9 cellular contexts compared by ENCODE assay signal in genomic region chr14:60332046-60332399, GRCh38.
DNase-seq lines count a peak whose midpoint lies in the region; ATAC-seq, FAIRE-seq and TF ChIP-seq lines count a peak whose summit lies in the region.
"Had no signal": no experiment of that assay in that cellular context is flagged by ENCODE, and none has a peak within 500 bp of the region (broad histone marks: within the 10 kb centered on the region; RNA-seq: fewer than 3 reads in every experiment).

No MANE protein-coding gene starts in this region.

- no peaks in the 10 kb centered on the region for H4K20me1 ChIP-seq in BLaER1

- intact Hi-C loops in body of pancreas (cut with DNase I): no loop called here

- H3K4me1 ChIP-seq in BLaER1 (peaks cover 37% of the 10 kb centered on the region), body of pancreas (peaks cover 9% of the 10 kb centered on the region)

- ATAC-seq in body of pancreas: no peak
- ATAC-seq in natural killer cell treated with Interleukin-12 subunit alpha and Interleukin-12 subunit beta and Interleukin-15 and Interleukin-18, amount 100 ng/mL, for 72 hours: no peak

- no peak for FAIRE-seq in HTR-8/SVneo (lab: Jason Lieb, UNC)
- FAIRE-seq: RCC 7860 had no signal

- no peaks in the 10 kb centered on the region for H3K9me3 Mint-ChIP-seq in natural killer cell treated with Interleukin-12 subunit alpha and Interleukin-12 subunit beta and Interleukin-15 and Interleukin-18, amount 100 ng/mL, for 72 hours

- H3K27ac Mint-ChIP-seq in natural killer cell treated with Interleukin-12 subunit alpha and Interleukin-12 subunit beta and Interleukin-15 and Interleukin-18, amount 100 ng/mL, for 72 hours: peak overlapping the region; percentile 77 to 88

- H3K9ac ChIP-seq in BLaER1: no peak overlapping the region

- H3K36me3 ChIP-seq in BLaER1: no peaks in the 10 kb centered on the region
- no peaks in the 10 kb centered on the region for H3K36me3 ChIP-seq in body of pancreas (replicated peaks in 1 of 2; ENCODE audit: insufficient read depth in 1 of 2, low read depth in 2 of 2)

- no peak for TF ChIP-seq POLR2A in body of pancreas (IDR thresholded peaks at IDR 0.05)

- no peak for DNase-seq in Jurkat, Clone E6-1 (ENCODE audit: low read depth, low spot score)
- DNase-seq in body of pancreas (no peak), NAMALWA (ENCODE audit: low spot score) (no peak), DMS 273 (lab: John Stamatoyannopoulos, UW; ENCODE audit: unreplicated experiment) (no peak), HuH-7.5 (ENCODE audit: low spot score) (no peak), HTR-8/SVneo (ENCODE audit: insufficient read length, low spot score) (no peak)
- no peak for DNase-seq in natural killer cell treated with Interleukin-12 subunit alpha and Interleukin-12 subunit beta and Interleukin-15 and Interleukin-18, amount 100 ng/mL, for 72 hours (ENCODE audit: low spot score)

- peak overlapping the region; percentile 86 for H3K4me2 ChIP-seq in BLaER1

- H3K36me3 Mint-ChIP-seq in natural killer cell treated with Interleukin-12 subunit alpha and Interleukin-12 subunit beta and Interleukin-15 and Interleukin-18, amount 100 ng/mL, for 72 hours: no peaks in the 10 kb centered on the region

- H3K27me3 ChIP-seq in BLaER1: peaks cover 14% of the 10 kb centered on the region
- no peaks in the 10 kb centered on the region for H3K27me3 ChIP-seq in body of pancreas

- peaks cover 31 to 37% of the 10 kb centered on the region in 2 donors for H3K27me3 Mint-ChIP-seq in natural killer cell treated with Interleukin-12 subunit alpha and Interleukin-12 subunit beta and Interleukin-15 and Interleukin-18, amount 100 ng/mL, for 72 hours

- H3K27ac ChIP-seq in BLaER1 (no peak overlapping the region), body of pancreas (peak overlapping the region in 3 of 4 donors; percentile 28 to 84 (median 79))

- H3K4me1 Mint-ChIP-seq in natural killer cell treated with Interleukin-12 subunit alpha and Interleukin-12 subunit beta and Interleukin-15 and Interleukin-18, amount 100 ng/mL, for 72 hours (ENCODE audit: low read depth in 2 of 2): peaks cover 16 to 18% of the 10 kb centered on the region in 2 donors

- peak in 1 of 7 experiments; percentile 2 for TF ChIP-seq CTCF in body of pancreas (IDR thresholded peaks at IDR 0.05)

- peak overlapping the region; percentile 52; the same call in 1 of the 2 replicates for H3K4me3 ChIP-seq in BLaER1
- H3K4me3 ChIP-seq in Jurkat, Clone E6-1 (ENCODE audit: low read length): peak overlapping the region; percentile 50
- H3K4me3 ChIP-seq in body of pancreas: no peak overlapping the region

- H3K9me3 ChIP-seq in BLaER1 (no peaks in the 10 kb centered on the region), body of pancreas (no peaks in the 10 kb centered on the region)

- H3K4me3 Mint-ChIP-seq in natural killer cell treated with Interleukin-12 subunit alpha and Interleukin-12 subunit beta and Interleukin-15 and Interleukin-18, amount 100 ng/mL, for 72 hours: peak overlapping the region; percentile 91

- 15 to 23% methylated on average over 2 of the region's 2 CpGs for WGBS in body of pancreas, 2 donors

Comparison
In these comparisons a context has a peak if more than half of its experiments do, and no peak if none do; other contexts are left out.
1. H3K4me3 ChIP-seq: peak in BLaER1 (single experiment) and Jurkat, Clone E6-1 (single experiment); none in body of pancreas (0 of 2).